In the genomic region with DNA sequence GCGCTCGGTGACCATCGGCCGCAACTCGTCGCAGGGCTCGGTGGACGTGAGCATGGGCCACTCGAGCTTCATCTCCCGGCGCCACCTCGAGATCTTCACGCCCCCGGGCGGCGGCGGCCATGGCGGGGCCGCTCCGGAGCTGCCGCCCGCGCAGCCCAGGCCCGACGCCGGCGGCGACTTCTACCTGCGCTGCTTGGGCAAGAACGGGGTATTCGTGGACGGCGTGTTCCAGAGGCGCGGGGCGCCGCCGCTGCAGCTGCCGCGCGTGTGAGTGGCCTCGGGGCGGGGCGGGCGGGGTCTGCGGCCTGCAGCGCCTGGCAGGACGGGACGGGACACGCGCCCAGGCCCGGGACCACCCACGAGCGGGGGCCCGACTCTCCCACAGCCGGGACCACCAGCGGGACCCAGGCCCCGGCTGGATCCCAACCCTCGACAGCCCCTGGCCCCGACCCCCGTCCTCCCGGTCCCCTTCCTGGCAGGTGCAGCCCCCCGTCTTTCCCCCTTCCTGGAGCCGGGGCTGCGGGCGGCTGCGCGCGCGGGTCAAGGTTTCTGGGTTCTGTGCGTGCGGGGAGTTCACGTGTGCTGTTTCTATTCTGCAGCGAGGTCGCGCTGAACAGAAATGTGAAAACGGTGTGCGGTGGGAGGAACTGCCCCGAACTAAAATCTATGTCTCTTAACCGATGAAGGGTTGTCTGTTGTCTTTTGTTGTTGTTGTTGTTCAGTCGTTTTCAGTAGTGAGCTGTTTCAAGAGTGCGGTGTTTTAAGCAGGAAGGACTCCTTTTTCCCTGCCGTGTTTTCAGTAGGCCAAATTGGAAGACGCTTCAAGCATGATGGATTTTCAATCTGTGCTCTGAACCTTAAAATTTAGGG, we compare ENCODE assay signal across 8 cellular contexts. TPM values are rescaled to one million over a fixed set of nuclear protein-coding genes. Genes with fewer than 3 reads are reported as not detected.
DNase-seq lines count a peak whose midpoint lies in the region; ATAC-seq and TF ChIP-seq lines count a peak whose summit lies in the region.

No MANE protein-coding gene starts in this region.

- H3K9me3 Mint-ChIP-seq in CD8-positive, alpha-beta memory T cell, result no peaks in the 10 kb centered on the region

- peaks cover 13% of the 10 kb centered on the region for H3K4me1 ChIP-seq in CD8-positive, alpha-beta memory T cell (ENCODE audit: insufficient read depth, low read length)
- H3K4me1 ChIP-seq in HCT116 (ENCODE audit: control insufficient read depth in 1 of 2, insufficient read depth in 2 of 2, low read length in 2 of 2) (peaks cover 7 to 41% of the 10 kb centered on the region in 2 experiments), SJSA1 (replicated peaks) (peaks cover 24% of the 10 kb centered on the region), ascending aorta (peaks cover 3 to 16% of the 10 kb centered on the region in 2 donors), skeletal muscle satellite cell (ENCODE audit: control insufficient read depth, insufficient read depth, low read length) (peaks cover 5% of the 10 kb centered on the region)

- H3K9me3 ChIP-seq in CD8-positive, alpha-beta memory T cell (ENCODE audit: low read length), result no peaks in the 10 kb centered on the region
- H3K9me3 ChIP-seq in HCT116 (ENCODE audit: control insufficient read depth in 1 of 2, insufficient read depth in 1 of 2, low read depth in 1 of 2, low read length in 2 of 2), result no peaks in the 10 kb centered on the region; a peak in 1 of 4 replicates
- peaks cover 2% of the 10 kb centered on the region; the same call in 1 of the 2 replicates for H3K9me3 ChIP-seq in SJSA1 (replicated peaks)
- H3K9me3 ChIP-seq in ascending aorta, result no peaks in the 10 kb centered on the region
- no peaks in the 10 kb centered on the region for H3K9me3 ChIP-seq in skeletal muscle satellite cell (replicated peaks; ENCODE audit: low read length)

- H4K20me1 ChIP-seq in HCT116 (ENCODE audit: insufficient read depth), result peaks cover 28% of the 10 kb centered on the region; the same call in 1 of the 2 replicates

- no peaks in the 10 kb centered on the region for H3K36me3 ChIP-seq in CD8-positive, alpha-beta memory T cell (ENCODE audit: insufficient read depth, low read length)
- H3K36me3 ChIP-seq in HCT116 (ENCODE audit: control insufficient read depth in 1 of 2, insufficient read depth in 2 of 2, low read length in 2 of 2) (no peaks in the 10 kb centered on the region; a peak in 1 of 4 replicates), SJSA1 (peaks cover 28% of the 10 kb centered on the region), ascending aorta (no peaks in the 10 kb centered on the region), skeletal muscle satellite cell (ENCODE audit: insufficient read depth, low read length) (no peaks in the 10 kb centered on the region)

- H3K27me3 Mint-ChIP-seq in CD8-positive, alpha-beta memory T cell, result no peaks in the 10 kb centered on the region

- peak overlapping the region; percentile 84 to 97 (median 90) for H3K27ac Mint-ChIP-seq in CD8-positive, alpha-beta memory T cell

- RAD21 ChIA-PET in HCT116 (lab: Charles Lee; ENCODE audit: low non-redundant PET in 1 of 2, low total read pairs in 2 of 2, uncharacterized antibody in 2 of 2, unreplicated experiment in 2 of 2), result no interaction called here

- no peak for TF ChIP-seq POLR2A in HCT116 (IDR thresholded peaks at IDR 0.05; ENCODE audit: borderline replicate concordance, extremely low read depth, insufficient read depth, insufficient read length)

- POLR2A ChIA-PET in CD8-positive, alpha-beta memory T cell (lab: Charles Lee), result interaction anchor here (1.0 to 1.7 kb wide), 7 partner anchors 7 to 497 kb away, joined by 3 to 12 read pairs (median 5); partner anchors contain the start of genes CENPX, LRRC45 and NARF
- POLR2A ChIA-PET in HCT116 (lab: Charles Lee), result interaction anchor here (0.6 to 1.9 kb wide), 3 partner anchors 17 to 228 kb away, joined by 3 to 5 read pairs (median 3); no protein-coding TSS in a partner anchor

- no peak overlapping the region for H2AFZ ChIP-seq in HCT116 (ENCODE audit: low read depth, low read length, poor library complexity, severe bottlenecking)

- H3K4me2 ChIP-seq in HCT116 (ENCODE audit: low read length) (peak overlapping the region; percentile 92), skeletal muscle satellite cell (ENCODE audit: low read length) (peak overlapping the region; percentile 80)

- DNase-seq in CD8-positive, alpha-beta memory T cell, result peak; percentile 19 to 59 (median 40)
- DNase-seq in HCT116 (ENCODE audit: low read depth, low spot score) (no peak), SJSA1 (ENCODE audit: low read depth in 1 of 2, low spot score in 2 of 2) (peak in 1 of 2 experiments; percentile 51), ascending aorta (ENCODE audit: low spot score in 2 of 2) (no peak), NCI-H1092 treated with DMSO at 0.1 percent for 48 hours (lab: John Stamatoyannopoulos, UW) (no peak)

- peak overlapping the region; percentile 56 for H3K4me3 ChIP-seq in CD8-positive, alpha-beta memory T cell (ENCODE audit: low read length)
- H3K4me3 ChIP-seq in HCT116 (replicated peaks in 1 of 2; ENCODE audit: low read depth in 1 of 2, low read length in 2 of 2), result peak overlapping the region; percentile 71 to 96
- peak overlapping the region; percentile 85 for H3K4me3 ChIP-seq in SJSA1
- peak overlapping the region; percentile 81 to 84 for H3K4me3 ChIP-seq in ascending aorta
- H3K4me3 ChIP-seq in iPS-11a (ENCODE audit: low read depth, low read length), result peak overlapping the region; percentile 77
- H3K4me3 ChIP-seq in skeletal muscle satellite cell (ENCODE audit: low read length), result peak overlapping the region; percentile 84

- H3K27ac ChIP-seq in CD8-positive, alpha-beta memory T cell (ENCODE audit: low read depth, low read length), result peak overlapping the region; percentile 53
- peak overlapping the region; percentile 96 for H3K27ac ChIP-seq in HCT116 (ENCODE audit: low read depth, low read length)
- H3K27ac ChIP-seq in SJSA1, result peak overlapping the region; percentile 43; the same call in 1 of the 2 replicates
- peak overlapping the region; percentile 73 to 78 for H3K27ac ChIP-seq in ascending aorta

- no peak for TF ChIP-seq RAD21 in HCT116 (IDR thresholded peaks at IDR 0.05; ENCODE audit: low read depth)

- TF ChIP-seq CTCF in HCT116 (IDR thresholded peaks at IDR 0.05 in 2 of 3, conservative IDR thresholded peaks at IDR 0.05 in 1 of 3; ENCODE audit: borderline replicate concordance in 1 of 3, insufficient read depth in 1 of 3, low read depth in 2 of 3, low read length in 2 of 3) (no peak), ascending aorta (IDR thresholded peaks at IDR 0.05) (no peak)

- BruUV-seq in HCT116 (replicated peaks; lab: Mats Ljungman, UMichigan), result no TSS peak

- peak overlapping the region; percentile 85 to 97 (median 93) for H3K4me3 Mint-ChIP-seq in CD8-positive, alpha-beta memory T cell

- H3K9ac ChIP-seq in HCT116 (ENCODE audit: low read length) (peak overlapping the region; percentile 74), skeletal muscle satellite cell (ENCODE audit: low read depth, low read length) (peak overlapping the region; percentile 65)

- intact Hi-C loops in HCT116 (cut with micrococcal nuclease), result no loop called here
- intact Hi-C loops in ascending aorta (cut with DNase I), result loop anchor here (5.0 kb wide), 1 partner anchor 72 kb away; no protein-coding TSS in a partner anchor

- peaks cover 26 to 42% (median 41%) of the 10 kb centered on the region in 3 donors for H3K4me1 Mint-ChIP-seq in CD8-positive, alpha-beta memory T cell

- no peaks in the 10 kb centered on the region for H3K27me3 ChIP-seq in CD8-positive, alpha-beta memory T cell (ENCODE audit: insufficient read depth, low read length, poor library complexity, severe bottlenecking)
- H3K27me3 ChIP-seq in HCT116 (ENCODE audit: insufficient read depth, low read length), result no peaks in the 10 kb centered on the region
- H3K27me3 ChIP-seq in SJSA1 (replicated peaks), result no peaks in the 10 kb centered on the region
- H3K27me3 ChIP-seq in ascending aorta, result no peaks in the 10 kb centered on the region
- H3K27me3 ChIP-seq in skeletal muscle satellite cell (ENCODE audit: control insufficient read depth, insufficient read depth, low read length), result no peaks in the 10 kb centered on the region

- peaks cover 0 to 9% (median 0%) of the 10 kb centered on the region in 3 donors for H3K36me3 Mint-ChIP-seq in CD8-positive, alpha-beta memory T cell

- no peaks in the 10 kb centered on the region for H3K9me2 ChIP-seq in HCT116 (ENCODE audit: insufficient read depth)

- ATAC-seq in HCT116 (peak; percentile 30), HG03159 (IDR thresholded peaks at IDR 0.05; ENCODE audit: unreplicated experiment) (no peak)

- H3K79me2 ChIP-seq in HCT116 (ENCODE audit: insufficient read depth, low read length), result peaks cover 55% of the 10 kb centered on the region

- CTCF ChIA-PET in CD8-positive, alpha-beta memory T cell (lab: Charles Lee), result interaction anchor here (1.1 to 2.4 kb wide), 3 partner anchors 17 to 31 kb away, joined by 3 to 5 read pairs (median 3); no protein-coding TSS in a partner anchor
- CTCF ChIA-PET in HCT116 (lab: Charles Lee), result interaction anchor here (1.1 kb wide), 1 partner anchor 34 kb away, joined by 3 read pairs; no protein-coding TSS in a partner anchor

TF ChIP-seq in HCT116, 20 proteins besides CTCF, POLR2A, EP300 and RAD21:
- TF ChIP-seq YY1 (IDR thresholded peaks at IDR 0.05; ENCODE audit: extremely low read depth, insufficient replicate concordance, low read depth, low read length) (peak; percentile 9), POLR2AphosphoS5 (IDR thresholded peaks at IDR 0.05; ENCODE audit: low read depth, low read length) (no peak; the same call in 1 of the 2 replicates), ZFX (IDR thresholded peaks at IDR 0.05) (peak; percentile 64; the same call in 1 of the 2 replicates)

RNA-seq across cellular contexts. Expression of gene FOXK2, which starts 0.7 kb away (rescaled TPM):
- 10 to 100 TPM; 63.9 to 71.2 TPM for total RNA-seq in CD8-positive, alpha-beta memory T cell
- 8.2 TPM for polyA plus RNA-seq in CD8-positive, alpha-beta memory T cell
- 122 TPM for total RNA-seq in HCT116 (2021; ENCODE audit: unreplicated experiment)
- polyA plus RNA-seq in HCT116 (2012), result 55.3 and 55.9 TPM in 2 replicates
- 39.3 and 54.9 TPM in 2 replicates for total RNA-seq in SJSA1 (2014; rRNA removed; shearing (Covaris generic))
- total RNA-seq in ascending aorta, result 131 TPM
- total RNA-seq in skeletal muscle satellite cell (2012; rRNA removed), result 23.2 and 26.4 TPM in 2 replicates

Comparison
In these comparisons a context has a peak if more than half of its experiments do, and no peak if none do; other contexts are left out.
1. DNase-seq: peak in CD8-positive, alpha-beta memory T cell (5 of 5); none in HCT116 (single experiment), ascending aorta (0 of 2) and NCI-H1092 treated with DMSO at 0.1 percent for 48 hours (single experiment).
2. H3K27ac ChIP-seq: peak in every context shown above with its lines; median percentile 96 in HCT116; 76 in ascending aorta; 53 in CD8-positive, alpha-beta memory T cell; 43 in SJSA1.
3. Peak in every context shown above with its lines, with median percentiles within 50 percentile points of each other: H3K4me3 ChIP-seq.